3 cellular contexts compared by ENCODE assay signal in genomic region chr3:179196700-179197099, GRCh38.
TF ChIP-seq lines count a peak whose summit lies in the region.

No MANE protein-coding gene starts in this region.

TF ChIP-seq in SK-N-SH, 30 proteins besides CTCF, POLR2A, EP300 and RAD21:
- TF ChIP-seq, protein P1, sequence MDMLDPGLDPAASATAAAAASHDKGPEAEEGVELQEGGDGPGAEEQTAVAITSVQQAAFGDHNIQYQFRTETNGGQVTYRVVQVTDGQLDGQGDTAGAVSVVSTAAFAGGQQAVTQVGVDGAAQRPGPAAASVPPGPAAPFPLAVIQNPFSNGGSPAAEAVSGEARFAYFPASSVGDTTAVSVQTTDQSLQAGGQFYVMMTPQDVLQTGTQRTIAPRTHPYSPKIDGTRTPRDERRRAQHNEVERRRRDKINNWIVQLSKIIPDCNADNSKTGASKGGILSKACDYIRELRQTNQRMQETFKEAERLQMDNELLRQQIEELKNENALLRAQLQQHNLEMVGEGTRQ (IDR thresholded peaks at IDR 0.05; ENCODE audit: borderline replicate concordance, low read depth, low read length): no peak
- TF ChIP-seq RFX5 (IDR thresholded peaks at IDR 0.05; ENCODE audit: low read length) (no peak), SIN3A (IDR thresholded peaks at IDR 0.05; ENCODE audit: borderline replicate concordance, low read depth, low read length) (no peak), FOSL2 (IDR thresholded peaks at IDR 0.05; ENCODE audit: borderline replicate concordance, low read depth) (no peak)

TF ChIP-seq in SK-N-SH treated with all-trans-retinoic acid at 6 μM for 48 hours, 23 proteins besides CTCF, POLR2A, EP300 and RAD21:
- TF ChIP-seq CSDC2 (CRISPR knock-in tag; IDR thresholded peaks at IDR 0.05): no peak
- TF ChIP-seq ZNF565 (CRISPR knock-in tag; conservative IDR thresholded peaks at IDR 0.05; ENCODE audit: low read depth): no peak
- TF ChIP-seq ZFP3 (CRISPR knock-in tag; IDR thresholded peaks at IDR 0.05): no peak
- TF ChIP-seq SNAI2 (CRISPR knock-in tag; IDR thresholded peaks at IDR 0.05): no peak

TF ChIP-seq in IMR-90, 13 proteins besides CTCF, POLR2A, EP300 and RAD21:
- TF ChIP-seq MXI1 (IDR thresholded peaks at IDR 0.05; ENCODE audit: borderline replicate concordance, low read depth, low read length) (no peak), CHD1 (IDR thresholded peaks at IDR 0.05; ENCODE audit: low read depth, low read length) (no peak), RFX5 (IDR thresholded peaks at IDR 0.05; ENCODE audit: low read depth, low read length) (no peak), MAFK (IDR thresholded peaks at IDR 0.05; ENCODE audit: low read depth, low read length) (no peak)
- TF ChIP-seq, protein P1 (IDR thresholded peaks at IDR 0.05; ENCODE audit: low read depth, low read length): no peak
TF ChIP-seq in IMR-90: peak in this region for 0.
